ENCODE assay signal across 21 cellular contexts in the genomic region with DNA sequence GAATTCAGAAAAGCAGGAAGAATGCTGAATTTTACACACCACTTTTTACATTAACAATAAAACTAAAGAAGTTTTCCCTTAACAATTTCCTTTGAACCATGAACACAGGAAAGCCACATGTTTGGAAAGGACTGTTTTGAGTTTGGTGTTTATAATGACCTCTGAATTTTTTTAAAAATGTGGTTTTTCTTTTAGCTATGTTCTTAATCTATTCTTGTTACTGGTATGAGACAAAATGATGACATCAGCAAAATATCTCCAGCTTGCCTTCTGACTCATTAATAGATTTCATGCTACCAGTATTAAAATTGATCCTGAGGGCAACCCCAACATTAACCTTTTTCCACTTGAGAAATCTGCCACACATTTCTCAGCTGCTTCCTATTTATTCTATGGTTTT.
DNase-seq lines count a peak whose midpoint lies in the region; ATAC-seq and TF ChIP-seq lines count a peak whose summit lies in the region.
"Had no signal": no experiment of that assay in that cellular context is flagged by ENCODE, and none has a peak within 500 bp of the region (broad histone marks: within the 10 kb centered on the region; RNA-seq: fewer than 3 reads in every experiment).

No MANE protein-coding gene starts in this region.

- H3K27me3 ChIP-seq in smooth muscle cell (ENCODE audit: low read depth) (no peaks in the 10 kb centered on the region), heart right ventricle (no peaks in the 10 kb centered on the region)

- H4K20me1 ChIP-seq in smooth muscle cell (ENCODE audit: low read depth): peaks cover 40% of the 10 kb centered on the region

- no peak overlapping the region for H3K9ac ChIP-seq in smooth muscle cell (ENCODE audit: low read depth)

- DNase-seq in astrocyte of the spinal cord (ENCODE audit: low read depth, low spot score) (peak; percentile 87), fibroblast of the aortic adventitia (ENCODE audit: low read depth) (peak; percentile 42), smooth muscle cell (lab: John Stamatoyannopoulos, UW; ENCODE audit: unreplicated experiment) (no peak), amniotic stem cell (lab: John Stamatoyannopoulos, UW) (no peak), AG08396 (ENCODE audit: low spot score) (no peak), heart right ventricle (no peak)
- DNase-seq: activated CD4-positive, alpha-beta T cell treated with anti-CD3 and anti-CD28 coated beads, Interleukin-2, amount 10 ng/mL, durations not matched to agents 7 days and 5 days; activated gamma-delta T cell treated with Interleukin-2 at 50 U/mL for 16 hours; aorta; CD4-positive, alpha-beta T cell; DMS53; KG1; naive B cell; NCI-H1092; NCI-H2081; NCI-H510A; posterior cingulate gyrus had no signal

- in situ Hi-C loops in astrocyte of the spinal cord (cut with HindIII; ENCODE audit: low sequenced_read_pairs): no loop called here

- H3K4me2 ChIP-seq in smooth muscle cell: peak overlapping the region; percentile 55
- H3K4me2 ChIP-seq: GM23338 had no signal

- H3K36me3 ChIP-seq in smooth muscle cell (ENCODE audit: low read depth) (no peaks in the 10 kb centered on the region), heart right ventricle (no peaks in the 10 kb centered on the region)

- H3K4me1 ChIP-seq in smooth muscle cell (ENCODE audit: low read depth) (peaks cover 8% of the 10 kb centered on the region), heart right ventricle (peaks cover 0 to 21% (median 2%) of the 10 kb centered on the region in 9 donors)

- TF ChIP-seq CTCF in astrocyte of the spinal cord (IDR thresholded peaks at IDR 0.05; ENCODE audit: low read depth, low read length) (no peak), fibroblast of the aortic adventitia (IDR thresholded peaks at IDR 0.05; ENCODE audit: insufficient read depth, low read length) (no peak), smooth muscle cell (IDR thresholded peaks at IDR 0.05; ENCODE audit: borderline replicate concordance, insufficient read depth, poor library complexity, severe bottlenecking) (no peak), heart right ventricle (IDR thresholded peaks at IDR 0.05) (no peak)

- no peaks in the 10 kb centered on the region for H3F3A ChIP-seq in smooth muscle cell (ENCODE audit: low read depth)

- peak overlapping the region; percentile 40 for H3K27ac ChIP-seq in smooth muscle cell (ENCODE audit: low read depth)
- no peak overlapping the region for H3K27ac ChIP-seq in heart right ventricle

- no peak overlapping the region for H2AFZ ChIP-seq in smooth muscle cell (ENCODE audit: low read depth)
- H2AFZ ChIP-seq: GM23338 had no signal

- H3K4me3 ChIP-seq in astrocyte of the spinal cord (ENCODE audit: low read depth, low read length): no peak overlapping the region
- no peak overlapping the region for H3K4me3 ChIP-seq in fibroblast of the aortic adventitia (ENCODE audit: low read depth, low read length)
- no peak overlapping the region for H3K4me3 ChIP-seq in smooth muscle cell
- no peak overlapping the region for H3K4me3 ChIP-seq in heart right ventricle
- H3K4me3 ChIP-seq: GM23338, lung had no signal

- intact Hi-C loops in heart right ventricle (cut with DNase I): no loop called here

- H3K9me3 ChIP-seq in smooth muscle cell (replicated peaks; ENCODE audit: low read depth) (no peaks in the 10 kb centered on the region), heart right ventricle (no peaks in the 10 kb centered on the region)

- ATAC-seq in GM18867 (IDR thresholded peaks at IDR 0.05; ENCODE audit: unreplicated experiment) (peak; percentile 42), heart right ventricle (no peak)
- ATAC-seq: GM23338; stimulated activated memory B cell treated with anti-CD40 and anti-IgM and Interleukin-4, amounts not matched to agents 10 μg/mL and 1 μg/mL and 100 μg/mL, for 72 hours had no signal

- no peaks in the 10 kb centered on the region for H3K79me2 ChIP-seq in smooth muscle cell (ENCODE audit: low read depth)

Comparison
In these comparisons a context has a peak if more than half of its experiments do, and no peak if none do; other contexts are left out.
1. DNase-seq: peak in astrocyte of the spinal cord (single experiment) and fibroblast of the aortic adventitia (single experiment); none in smooth muscle cell (single experiment), amniotic stem cell (single experiment), AG08396 (single experiment) and heart right ventricle (0 of 2).